Comparison of ENCODE assay signal across 23 cellular contexts in genomic region chr22:46408568-46409506, GRCh38.
"Had no signal": no experiment of that assay in that cellular context is flagged by ENCODE, and none has a peak within 500 bp of the region (broad histone marks: within the 10 kb centered on the region; RNA-seq: fewer than 3 reads in every experiment).

No MANE protein-coding gene starts in this region.

- H3K9ac ChIP-seq: parathyroid adenoma had no signal

- H3K36me3 ChIP-seq: adrenal gland, gastroesophageal sphincter, right lobe of liver, thoracic aorta had no signal

- FAIRE-seq: astrocyte, colon, small intestine had no signal

- DNase-seq: activated B cell treated with CpG ODN at 0.5 μM for 24 hours; activated CD4-positive, alpha-beta T cell treated with anti-CD3 and anti-CD28 coated beads for 36 hours; activated CD4-positive, alpha-beta T cell treated with anti-CD3 and anti-CD28 coated beads, Interleukin-2, amount 50 U/mL, for 4 hours; activated CD8-positive, alpha-beta memory T cell treated with anti-CD3 and anti-CD28 coated beads for 24 hours; activated CD8-positive, alpha-beta memory T cell treated with anti-CD3 and anti-CD28 coated beads, Interleukin-2, amount 50 U/mL, for 4 hours; activated naive CD4-positive, alpha-beta T cell; activated T-cell treated with anti-CD3 and anti-CD28 coated beads, Interleukin-2, amount 50 U/mL, for 4 hours; adrenal gland; endodermal cell; head of caudate nucleus; midbrain; right lobe of liver; small intestine; stimulated activated CD4-positive, alpha-beta T cell treated with anti-CD3 and anti-CD28 coated beads, Interleukin-15, amount 100 ng/mL, for 24 hours; stimulated activated naive B cell treated with anti-CD40 and anti-IgM and Interleukin-4, amounts not matched to agents 10 μg/mL and 1 μg/mL and 100 μg/mL, for 72 hours; T-helper 1 cell; T-helper 9 cell had no signal

- H3K4me1 ChIP-seq: adrenal gland, gastroesophageal sphincter, parathyroid adenoma, right lobe of liver, upper lobe of left lung had no signal

- H3K9me3 ChIP-seq: adrenal gland, gastroesophageal sphincter, right lobe of liver, thoracic aorta, upper lobe of left lung had no signal

- H3K27ac ChIP-seq: adrenal gland, gastroesophageal sphincter, parathyroid adenoma, right lobe of liver, thoracic aorta, upper lobe of left lung had no signal

- H3K4me3 ChIP-seq: adrenal gland, gastroesophageal sphincter, right lobe of liver, thoracic aorta, upper lobe of left lung had no signal
